11 cellular contexts compared by ENCODE assay signal in genomic region chr15:82679626-82680199, GRCh38. TPM values are rescaled to one million over a fixed set of nuclear protein-coding genes. Genes with fewer than 3 reads are reported as not detected.
A peak's percentile ranks its signal among the peaks of the same experiment; 100 is the strongest.
DNase-seq lines count a peak whose midpoint lies in the region; ATAC-seq and TF ChIP-seq lines count a peak whose summit lies in the region.
"Had no signal": no experiment of that assay in that cellular context is flagged by ENCODE, and none has a peak within 500 bp of the region (broad histone marks: within the 10 kb centered on the region; RNA-seq: fewer than 3 reads in every experiment).

No MANE protein-coding gene starts in this region.

- H3K9me3 ChIP-seq in lung (ENCODE audit: control insufficient read depth in 2 of 2, insufficient read depth in 1 of 2, low read length in 1 of 2) (peaks cover 0 to 2% of the 10 kb centered on the region in 2 donors), thoracic aorta (no peaks in the 10 kb centered on the region)

- 27 to 28% methylated on average over 19 of the region's 19 CpGs for WGBS in lung, 2 donors

- H3K36me3 ChIP-seq in lung (ENCODE audit: control insufficient read depth in 2 of 2, insufficient read depth in 2 of 2, low read length in 2 of 2) = no peaks in the 10 kb centered on the region
- no peaks in the 10 kb centered on the region for H3K36me3 ChIP-seq in thoracic aorta
- H3K36me3 ChIP-seq in brain microvascular endothelial cell (replicated peaks) = no peaks in the 10 kb centered on the region

- H3K4me1 Mint-ChIP-seq in activated CD8-positive, alpha-beta memory T cell treated with anti-CD3 and anti-CD28 coated beads, Interleukin-2, amount 10 ng/mL, durations not matched to agents 7 days and 5 days = peaks cover 12% of the 10 kb centered on the region
- H3K4me1 Mint-ChIP-seq in activated naive CD8-positive, alpha-beta T cell treated with anti-CD3 and anti-CD28 coated beads, Interleukin-2, amount 50 U/mL, for 24 hours = peaks cover 11% of the 10 kb centered on the region

- H3K36me3 Mint-ChIP-seq in activated CD8-positive, alpha-beta memory T cell treated with anti-CD3 and anti-CD28 coated beads, Interleukin-2, amount 10 ng/mL, durations not matched to agents 7 days and 5 days = no peaks in the 10 kb centered on the region
- no peaks in the 10 kb centered on the region for H3K36me3 Mint-ChIP-seq in activated naive CD8-positive, alpha-beta T cell treated with anti-CD3 and anti-CD28 coated beads, Interleukin-2, amount 50 U/mL, for 24 hours (ENCODE audit: low read depth)

- no peak overlapping the region for H3K27ac Mint-ChIP-seq in activated CD8-positive, alpha-beta memory T cell treated with anti-CD3 and anti-CD28 coated beads, Interleukin-2, amount 10 ng/mL, durations not matched to agents 7 days and 5 days
- no peak overlapping the region for H3K27ac Mint-ChIP-seq in activated naive CD8-positive, alpha-beta T cell treated with anti-CD3 and anti-CD28 coated beads, Interleukin-2, amount 50 U/mL, for 24 hours

- CTCF ChIA-PET in activated CD8-positive, alpha-beta memory T cell treated with anti-CD3 and anti-CD28 coated beads, Interleukin-2, amount 10 ng/mL, durations not matched to agents 7 days and 5 days (lab: Charles Lee) = interaction anchor here (1.0 to 1.4 kb wide), 3 partner anchors 37 to 140 kb away, joined by 3 to 5 read pairs (median 3); partner anchors contain the start of gene RPS17

- DNase-seq in activated CD8-positive, alpha-beta memory T cell treated with anti-CD3 and anti-CD28 coated beads, Interleukin-2, amount 10 ng/mL, durations not matched to agents 7 days and 5 days = no peak
- DNase-seq in activated CD8-positive, alpha-beta memory T cell treated with anti-CD3 and anti-CD28 coated beads, Interleukin-2, amount 50 U/mL, for 48 hours = no peak
- DNase-seq in activated naive CD8-positive, alpha-beta T cell treated with anti-CD3 and anti-CD28 coated beads, Interleukin-2, amount 50 U/mL, for 24 hours = no peak
- no peak for DNase-seq in lung (ENCODE audit: low spot score)
- DNase-seq in thoracic aorta (ENCODE audit: low spot score) = no peak
- no peak for DNase-seq in DMS79 (lab: John Stamatoyannopoulos, UW)
- no peak for DNase-seq in brain microvascular endothelial cell
- DNase-seq: GM23248, NCI-H2029 treated with DMSO at 0.1 percent for 48 hours had no signal

- TF ChIP-seq CTCF in lung (IDR thresholded peaks at IDR 0.05; ENCODE audit: control extremely low read depth, extremely low read depth) (no peak), thoracic aorta (IDR thresholded peaks at IDR 0.05) (no peak), brain microvascular endothelial cell (IDR thresholded peaks at IDR 0.05; ENCODE audit: low read depth, low read length, missing control alignments) (no peak)

- H3K4me1 ChIP-seq in lung (ENCODE audit: control insufficient read depth in 2 of 2, insufficient read depth in 2 of 2, low read length in 2 of 2) (peaks cover 0 to 4% of the 10 kb centered on the region in 2 donors), thoracic aorta (ENCODE audit: control insufficient read depth in 1 of 2, low read depth in 2 of 2) (no peaks in the 10 kb centered on the region)

- no peak for ATAC-seq in activated CD8-positive, alpha-beta memory T cell treated with anti-CD3 and anti-CD28 coated beads, Interleukin-2, amount 10 ng/mL, durations not matched to agents 7 days and 5 days
- ATAC-seq in activated naive CD8-positive, alpha-beta T cell treated with anti-CD3 and anti-CD28 coated beads, Interleukin-2, amount 50 U/mL, for 24 hours = no peak
- ATAC-seq in lung (ENCODE audit: insufficient read depth, low FRiP score) (no peak), thoracic aorta (ENCODE audit: insufficient number of reproducible peaks, low FRiP score, low read depth) (no peak), HG03521 (IDR thresholded peaks at IDR 0.05; ENCODE audit: unreplicated experiment) (no peak)

- H3K9me3 Mint-ChIP-seq in activated CD8-positive, alpha-beta memory T cell treated with anti-CD3 and anti-CD28 coated beads, Interleukin-2, amount 10 ng/mL, durations not matched to agents 7 days and 5 days (ENCODE audit: low read depth) = no peaks in the 10 kb centered on the region
- no peaks in the 10 kb centered on the region for H3K9me3 Mint-ChIP-seq in activated naive CD8-positive, alpha-beta T cell treated with anti-CD3 and anti-CD28 coated beads, Interleukin-2, amount 50 U/mL, for 24 hours

- H3K27ac ChIP-seq in lung (ENCODE audit: low read depth in 1 of 2, low read length in 1 of 2) (no peak overlapping the region), thoracic aorta (no peak overlapping the region), brain microvascular endothelial cell (no peak overlapping the region)
- H3K27ac ChIP-seq: GM23248, SK-N-MC had no signal

- peak overlapping the region; percentile 73 for H3K4me3 Mint-ChIP-seq in activated CD8-positive, alpha-beta memory T cell treated with anti-CD3 and anti-CD28 coated beads, Interleukin-2, amount 10 ng/mL, durations not matched to agents 7 days and 5 days
- H3K4me3 Mint-ChIP-seq in activated naive CD8-positive, alpha-beta T cell treated with anti-CD3 and anti-CD28 coated beads, Interleukin-2, amount 50 U/mL, for 24 hours = peak overlapping the region; percentile 83

- no peaks in the 10 kb centered on the region for H3K27me3 ChIP-seq in lung (ENCODE audit: control insufficient read depth, insufficient read depth)
- H3K27me3 ChIP-seq in thoracic aorta (replicated peaks; ENCODE audit: insufficient read depth) = no peaks in the 10 kb centered on the region
- peaks cover 10% of the 10 kb centered on the region for H3K27me3 ChIP-seq in brain microvascular endothelial cell (replicated peaks)

- peak overlapping the region; percentile 8 for H3K4me3 ChIP-seq in lung
- peak overlapping the region; percentile 15 for H3K4me3 ChIP-seq in thoracic aorta
- H3K4me3 ChIP-seq in brain microvascular endothelial cell (ENCODE audit: low read depth, low read length) = no peak overlapping the region
- H3K4me3 ChIP-seq: GM23248 had no signal

- in situ Hi-C loops in brain microvascular endothelial cell (cut with HindIII; ENCODE audit: low pct_ligation_motif_present, low sequenced_read_pairs) = no loop called here

- peaks cover 24% of the 10 kb centered on the region for H3K27me3 Mint-ChIP-seq in activated CD8-positive, alpha-beta memory T cell treated with anti-CD3 and anti-CD28 coated beads, Interleukin-2, amount 10 ng/mL, durations not matched to agents 7 days and 5 days
- peaks cover 6% of the 10 kb centered on the region for H3K27me3 Mint-ChIP-seq in activated naive CD8-positive, alpha-beta T cell treated with anti-CD3 and anti-CD28 coated beads, Interleukin-2, amount 50 U/mL, for 24 hours

RNA-seq across cellular contexts. Expression of gene AP3B2, which starts 30.0 kb away (rescaled TPM):
- not detected for total RNA-seq in activated CD8-positive, alpha-beta memory T cell treated with anti-CD3 and anti-CD28 coated beads, Interleukin-2, amount 10 ng/mL, durations not matched to agents 7 days and 5 days
- total RNA-seq in lung (1 to 10 TPM in 1 of 2 donors, under 1 TPM in 1; 0.94 to 2.2 TPM), thoracic aorta (under 1 TPM in 1 of 2 donors, not detected in 1; 0.92 TPM)
- 1 to 10 TPM in 1 of 2 donors, under 1 TPM in 1; 0.96 to 1.4 TPM for polyA plus RNA-seq in lung

RNA-seq across cellular contexts. Expression of gene CPEB1, which starts 32.5 kb away (rescaled TPM):
- total RNA-seq in activated CD8-positive, alpha-beta memory T cell treated with anti-CD3 and anti-CD28 coated beads, Interleukin-2, amount 10 ng/mL, durations not matched to agents 7 days and 5 days = not detected
- 1 to 10 TPM; 3.8 to 4.0 TPM for total RNA-seq in lung
- polyA plus RNA-seq in lung = under 1 TPM; 0.42 to 0.89 TPM
- 1 to 10 TPM; 2.0 to 2.8 TPM for total RNA-seq in thoracic aorta
